Comparison of ENCODE assay signal across 22 cellular contexts in the genomic region with DNA sequence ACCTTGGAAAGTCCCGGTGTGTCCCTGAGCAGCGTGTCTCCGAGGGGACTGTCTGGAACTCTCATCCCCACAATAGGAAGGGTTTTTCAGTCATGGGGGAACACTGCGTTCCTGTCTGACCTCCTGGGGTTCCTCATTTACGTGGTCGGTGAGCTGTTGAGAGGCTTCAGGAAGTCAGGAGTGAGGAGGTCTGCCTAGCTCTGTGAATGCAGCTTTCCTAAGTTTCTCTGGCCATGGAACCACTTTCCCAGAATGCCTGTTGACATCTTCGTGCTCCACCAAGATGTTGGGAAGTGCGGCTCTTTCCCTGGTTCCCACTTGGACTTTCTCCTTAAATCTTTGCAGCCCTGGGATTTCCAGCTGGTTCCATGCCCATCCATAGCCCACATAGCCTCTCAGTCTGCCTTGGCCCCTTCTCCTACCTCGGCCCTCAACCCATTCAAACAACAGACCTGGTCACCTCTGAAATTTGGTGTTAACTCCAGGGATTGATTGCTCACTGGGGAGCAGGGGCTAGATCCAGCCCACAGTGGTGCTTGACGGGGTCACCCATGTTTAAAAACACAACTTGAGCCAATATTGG.
"Had no signal": no experiment of that assay in that cellular context is flagged by ENCODE, and none has a peak within 500 bp of the region (broad histone marks: within the 10 kb centered on the region; RNA-seq: fewer than 3 reads in every experiment).

No MANE protein-coding gene starts in this region.

- FAIRE-seq: endothelial cell of umbilical vein, kidney, urothelium cell line had no signal

- H3K4me1 ChIP-seq: ascending aorta, colonic mucosa, psoas muscle had no signal

- ATAC-seq: activated CD8-positive, alpha-beta memory T cell treated with anti-CD3 and anti-CD28 coated beads, Interleukin-2, amount 10 ng/mL, durations not matched to agents 7 days and 5 days; psoas muscle; stimulated activated effector memory CD8-positive, alpha-beta T cell treated with anti-CD3 and anti-CD28 coated beads, Interleukin-12 subunit alpha, Interleukin-12 subunit beta, amount 100 ng/mL, for 72 hours had no signal

- H3K9me3 ChIP-seq: ascending aorta, colonic mucosa, esophagus squamous epithelium, left ventricle myocardium inferior, psoas muscle, sigmoid colon, spleen, tibial artery had no signal

- H3K27me3 ChIP-seq: ascending aorta, cardiac muscle cell, colonic mucosa, esophagus squamous epithelium, sigmoid colon, spleen, tibial artery had no signal

- H3K36me3 ChIP-seq: ascending aorta, colonic mucosa, left ventricle myocardium inferior, tibial artery had no signal

- H3K27ac ChIP-seq: ascending aorta, colonic mucosa, esophagus squamous epithelium, left ventricle myocardium inferior, psoas muscle, sigmoid colon, spleen, tibial artery had no signal

- H3K27ac Mint-ChIP-seq: activated CD4-positive, alpha-beta memory T cell treated with anti-CD3 and anti-CD28 coated beads for 36 hours; activated CD8-positive, alpha-beta memory T cell treated with anti-CD3 and anti-CD28 coated beads, Interleukin-2, amount 10 ng/mL, durations not matched to agents 7 days and 5 days; activated naive CD4-positive, alpha-beta T cell treated with anti-CD3 and anti-CD28 coated beads, Interleukin-2, amount 10 ng/mL, durations not matched to agents 7 days and 5 days; memory B cell; stimulated activated effector memory CD8-positive, alpha-beta T cell treated with anti-CD3 and anti-CD28 coated beads, Interleukin-12 subunit alpha, Interleukin-12 subunit beta, amount 100 ng/mL, for 72 hours had no signal

- H3K9me3 Mint-ChIP-seq: activated CD4-positive, alpha-beta memory T cell treated with anti-CD3 and anti-CD28 coated beads for 36 hours; activated naive CD4-positive, alpha-beta T cell treated with anti-CD3 and anti-CD28 coated beads, Interleukin-2, amount 10 ng/mL, durations not matched to agents 7 days and 5 days; nephron had no signal

- H3K27me3 Mint-ChIP-seq: activated CD4-positive, alpha-beta memory T cell treated with anti-CD3 and anti-CD28 coated beads for 36 hours; activated CD8-positive, alpha-beta memory T cell treated with anti-CD3 and anti-CD28 coated beads, Interleukin-2, amount 10 ng/mL, durations not matched to agents 7 days and 5 days; activated naive CD4-positive, alpha-beta T cell treated with anti-CD3 and anti-CD28 coated beads, Interleukin-2, amount 10 ng/mL, durations not matched to agents 7 days and 5 days; memory B cell had no signal

- H3K4me3 ChIP-seq: ascending aorta, cardiac muscle cell, colonic mucosa, esophagus squamous epithelium, left ventricle myocardium inferior, psoas muscle, sigmoid colon, spleen, tibial artery had no signal

- H3K4me3 Mint-ChIP-seq: activated CD4-positive, alpha-beta memory T cell treated with anti-CD3 and anti-CD28 coated beads for 36 hours; activated CD8-positive, alpha-beta memory T cell treated with anti-CD3 and anti-CD28 coated beads, Interleukin-2, amount 10 ng/mL, durations not matched to agents 7 days and 5 days; activated naive CD4-positive, alpha-beta T cell treated with anti-CD3 and anti-CD28 coated beads, Interleukin-2, amount 10 ng/mL, durations not matched to agents 7 days and 5 days; memory B cell; nephron; stimulated activated effector memory CD8-positive, alpha-beta T cell treated with anti-CD3 and anti-CD28 coated beads, Interleukin-12 subunit alpha, Interleukin-12 subunit beta, amount 100 ng/mL, for 72 hours had no signal

- DNase-seq: activated CD4-positive, alpha-beta memory T cell treated with anti-CD3 and anti-CD28 coated beads for 36 hours; activated CD4-positive, alpha-beta T cell treated with anti-CD3 and anti-CD28 coated beads for 1 hour; activated CD8-positive, alpha-beta memory T cell treated with anti-CD3 and anti-CD28 coated beads, Interleukin-2, amount 10 ng/mL, durations not matched to agents 7 days and 5 days; activated naive CD4-positive, alpha-beta T cell treated with anti-CD3 and anti-CD28 coated beads, Interleukin-2, amount 10 ng/mL, durations not matched to agents 7 days and 5 days; activated T-cell treated with anti-CD3 and anti-CD28 coated beads, Interleukin-2, amount 50 U/mL, for 1 hour; colonic mucosa; effector CD4-positive, alpha-beta T cell; esophagus squamous epithelium; hypothalamus; kidney; left ventricle myocardium inferior; psoas muscle; sigmoid colon; spleen had no signal

- H3K4me1 Mint-ChIP-seq: activated CD8-positive, alpha-beta memory T cell treated with anti-CD3 and anti-CD28 coated beads, Interleukin-2, amount 10 ng/mL, durations not matched to agents 7 days and 5 days; memory B cell; stimulated activated effector memory CD8-positive, alpha-beta T cell treated with anti-CD3 and anti-CD28 coated beads, Interleukin-12 subunit alpha, Interleukin-12 subunit beta, amount 100 ng/mL, for 72 hours had no signal
